9 cellular contexts compared by ENCODE assay signal in genomic region chr19:41957161-41957837, GRCh38. TPM values are rescaled to one million over a fixed set of nuclear protein-coding genes. Genes with fewer than 3 reads are reported as not detected.
DNase-seq lines count a peak whose midpoint lies in the region; ATAC-seq, FAIRE-seq and TF ChIP-seq lines count a peak whose summit lies in the region.
"Had no signal": no experiment of that assay in that cellular context is flagged by ENCODE, and none has a peak within 500 bp of the region (broad histone marks: within the 10 kb centered on the region; RNA-seq: fewer than 3 reads in every experiment).

No MANE protein-coding gene starts in this region.

- H3K4me2 ChIP-seq in keratinocyte (ENCODE audit: control insufficient read depth, extremely low read depth, insufficient read depth, low read depth, low read length): peak overlapping the region; percentile 88

- ATAC-seq in GM21619 (IDR thresholded peaks at IDR 0.05; ENCODE audit: unreplicated experiment): no peak

- H3K4me1 Mint-ChIP-seq in activated naive CD4-positive, alpha-beta T cell treated with anti-CD3 and anti-CD28 coated beads for 36 hours (ENCODE audit: low read depth): peaks cover 13% of the 10 kb centered on the region
- peaks cover 11% of the 10 kb centered on the region for H3K4me1 Mint-ChIP-seq in activated T-helper 2 cell treated with anti-CD3 and anti-CD28 coated beads, Interferon-gamma antibody, Interleukin-2, Interleukin-4, amounts not matched to agents 10 μg/mL and 5 μg/mL and 100 μg/mL, durations not matched to agents 14 hours and 24 hours and 36 hours (ENCODE audit: low read depth)

- dilution Hi-C loops in keratinocyte (cut with MboI; ENCODE audit: extremely low pct_ligation_motif_present, low sequenced_read_pairs): no loop called here

- no peak for DNase-seq in activated naive CD4-positive, alpha-beta T cell treated with anti-CD3 and anti-CD28 coated beads for 36 hours
- no peak for DNase-seq in activated naive CD4-positive, alpha-beta T cell treated with Interleukin-2 at 50 U/mL for 16 hours
- DNase-seq in activated T-helper 2 cell treated with anti-CD3 and anti-CD28 coated beads, Interferon-gamma antibody, Interleukin-2, Interleukin-4, amounts not matched to agents 10 μg/mL and 5 μg/mL and 100 μg/mL, durations not matched to agents 14 hours and 24 hours and 36 hours (ENCODE audit: low spot score): no peak
- DNase-seq in keratinocyte (ENCODE audit: low read depth, low spot score) (no peak), DMS 273 treated with DMSO at 0.1 percent for 48 hours (lab: John Stamatoyannopoulos, UW) (no peak), posterior vena cava (ENCODE audit: low spot score) (no peak)
- DNase-seq: NCI-H2081 treated with DMSO at 0.1 percent for 48 hours had no signal

- H3K27me3 Mint-ChIP-seq in activated naive CD4-positive, alpha-beta T cell treated with anti-CD3 and anti-CD28 coated beads for 36 hours (ENCODE audit: low read depth): no peaks in the 10 kb centered on the region
- no peaks in the 10 kb centered on the region for H3K27me3 Mint-ChIP-seq in activated T-helper 2 cell treated with anti-CD3 and anti-CD28 coated beads, Interferon-gamma antibody, Interleukin-2, Interleukin-4, amounts not matched to agents 10 μg/mL and 5 μg/mL and 100 μg/mL, durations not matched to agents 14 hours and 24 hours and 36 hours (ENCODE audit: low read depth)

- H3K36me3 ChIP-seq in keratinocyte (ENCODE audit: control insufficient read depth in 2 of 2, extremely low read depth in 1 of 2, insufficient read depth in 2 of 2, low read length in 2 of 2): peaks cover 0 to 9% of the 10 kb centered on the region in 2 experiments
- peaks cover 5 to 6% of the 10 kb centered on the region in 2 donors for H3K36me3 ChIP-seq in stomach smooth muscle (ENCODE audit: control insufficient read depth in 2 of 2, insufficient read depth in 2 of 2, low read length in 2 of 2)

- H3K27ac ChIP-seq in keratinocyte (ENCODE audit: control insufficient read depth, insufficient read depth, low read length): no peak overlapping the region
- H3K27ac ChIP-seq in stomach smooth muscle (ENCODE audit: low read length): no peak overlapping the region

- H3K9me3 ChIP-seq in keratinocyte (ENCODE audit: control insufficient read depth, low read depth, low read length) (no peaks in the 10 kb centered on the region), stomach smooth muscle (ENCODE audit: control insufficient read depth in 2 of 2, low read length in 2 of 2) (no peaks in the 10 kb centered on the region)

- no peaks in the 10 kb centered on the region for H3K79me2 ChIP-seq in keratinocyte (ENCODE audit: control insufficient read depth, insufficient read depth, low read length)

- no peak overlapping the region for H2AFZ ChIP-seq in keratinocyte (ENCODE audit: control insufficient read depth, low read length)

- no peaks in the 10 kb centered on the region for H3K9me3 Mint-ChIP-seq in activated naive CD4-positive, alpha-beta T cell treated with anti-CD3 and anti-CD28 coated beads for 36 hours
- H3K9me3 Mint-ChIP-seq in activated T-helper 2 cell treated with anti-CD3 and anti-CD28 coated beads, Interferon-gamma antibody, Interleukin-2, Interleukin-4, amounts not matched to agents 10 μg/mL and 5 μg/mL and 100 μg/mL, durations not matched to agents 14 hours and 24 hours and 36 hours: no peaks in the 10 kb centered on the region

- H3K4me3 ChIP-seq in keratinocyte (ENCODE audit: control insufficient read depth in 2 of 3, extremely low read depth in 1 of 3, insufficient read depth in 2 of 3, low read depth in 1 of 3, low read length in 3 of 3) (no peak overlapping the region), stomach smooth muscle (ENCODE audit: low read length in 2 of 2) (peak overlapping the region in 1 of 2 donors; percentile 88)

- peak overlapping the region; percentile 65 for H3K27ac Mint-ChIP-seq in activated naive CD4-positive, alpha-beta T cell treated with anti-CD3 and anti-CD28 coated beads for 36 hours
- no peak overlapping the region for H3K27ac Mint-ChIP-seq in activated T-helper 2 cell treated with anti-CD3 and anti-CD28 coated beads, Interferon-gamma antibody, Interleukin-2, Interleukin-4, amounts not matched to agents 10 μg/mL and 5 μg/mL and 100 μg/mL, durations not matched to agents 14 hours and 24 hours and 36 hours

- H3K9ac ChIP-seq in keratinocyte (ENCODE audit: control insufficient read depth, extremely low read depth, insufficient read depth, low read length) (peak overlapping the region; percentile 22), stomach smooth muscle (ENCODE audit: low read length in 2 of 2) (peak overlapping the region; percentile 9 to 47)

- FAIRE-seq in keratinocyte (lab: Jason Lieb, UNC): no peak

- TF ChIP-seq CTCF in keratinocyte (optimal IDR thresholded peaks at IDR 0.05 in 1 of 3, IDR thresholded peaks at IDR 0.05 in 1 of 3, conservative IDR thresholded peaks at IDR 0.05 in 1 of 3; ENCODE audit: extremely low read depth in 1 of 3, insufficient read depth in 2 of 3, low read length in 3 of 3): no peak

- intact Hi-C loops in activated naive CD4-positive, alpha-beta T cell treated with anti-CD3 and anti-CD28 coated beads for 36 hours (cut with micrococcal nuclease): loop anchor here (5.0 kb wide), 1 partner anchor 260 kb away; the partner anchor contains the start of gene DEDD2
- intact Hi-C loops in activated T-helper 2 cell treated with anti-CD3 and anti-CD28 coated beads, Interferon-gamma antibody, Interleukin-2, Interleukin-4, amounts not matched to agents 10 μg/mL and 5 μg/mL and 100 μg/mL, durations not matched to agents 14 hours and 24 hours and 36 hours (cut with micrococcal nuclease): no loop called here
- intact Hi-C loops in posterior vena cava (cut with DNase I): no loop called here

- CTCF ChIA-PET in activated naive CD4-positive, alpha-beta T cell treated with anti-CD3 and anti-CD28 coated beads for 36 hours (lab: Charles Lee): interaction anchor here (0.6 to 3.0 kb wide), 6 partner anchors 12 to 85 kb away, joined by 3 to 21 read pairs (median 4); no protein-coding TSS in a partner anchor

- no peaks in the 10 kb centered on the region for H3K9me1 ChIP-seq in keratinocyte (ENCODE audit: control insufficient read depth, extremely low read depth, insufficient read depth, low read length)

- peaks cover 14% of the 10 kb centered on the region for H3K4me1 ChIP-seq in keratinocyte (ENCODE audit: control insufficient read depth, extremely low read depth, insufficient read depth, low read length)
- H3K4me1 ChIP-seq in stomach smooth muscle (ENCODE audit: control insufficient read depth, insufficient read depth, low read length): peaks cover 19% of the 10 kb centered on the region

- H3K27me3 ChIP-seq in keratinocyte (ENCODE audit: control insufficient read depth, extremely low read depth, insufficient read depth, low read length) (no peaks in the 10 kb centered on the region), stomach smooth muscle (ENCODE audit: control insufficient read depth in 1 of 2, insufficient read depth in 2 of 2, low read length in 2 of 2) (no peaks in the 10 kb centered on the region)

- H4K20me1 ChIP-seq in keratinocyte (ENCODE audit: control insufficient read depth, extremely low read depth, insufficient read depth, low read length): peaks cover 7% of the 10 kb centered on the region

- H3K36me3 Mint-ChIP-seq in activated naive CD4-positive, alpha-beta T cell treated with anti-CD3 and anti-CD28 coated beads for 36 hours (ENCODE audit: low read depth): no peaks in the 10 kb centered on the region
- H3K36me3 Mint-ChIP-seq in activated T-helper 2 cell treated with anti-CD3 and anti-CD28 coated beads, Interferon-gamma antibody, Interleukin-2, Interleukin-4, amounts not matched to agents 10 μg/mL and 5 μg/mL and 100 μg/mL, durations not matched to agents 14 hours and 24 hours and 36 hours (ENCODE audit: low read depth): no peaks in the 10 kb centered on the region

- H3K4me3 Mint-ChIP-seq in activated naive CD4-positive, alpha-beta T cell treated with anti-CD3 and anti-CD28 coated beads for 36 hours: no peak overlapping the region
- H3K4me3 Mint-ChIP-seq in activated T-helper 2 cell treated with anti-CD3 and anti-CD28 coated beads, Interferon-gamma antibody, Interleukin-2, Interleukin-4, amounts not matched to agents 10 μg/mL and 5 μg/mL and 100 μg/mL, durations not matched to agents 14 hours and 24 hours and 36 hours (ENCODE audit: low read depth): peak overlapping the region; percentile 95

RNA-seq across cellular contexts. Expression of gene RABAC1, which starts 1.8 kb away (rescaled TPM):
- total RNA-seq in activated naive CD4-positive, alpha-beta T cell treated with anti-CD3 and anti-CD28 coated beads for 36 hours: 10 to 100 TPM; 32.8 TPM
- total RNA-seq in activated T-helper 2 cell treated with anti-CD3 and anti-CD28 coated beads, Interferon-gamma antibody, Interleukin-2, Interleukin-4, amounts not matched to agents 10 μg/mL and 5 μg/mL and 100 μg/mL, durations not matched to agents 14 hours and 24 hours and 36 hours: 54.0 and 57.6 TPM in 2 replicates
- 107 to 232 TPM (median 132 TPM) in 3 replicates for polyA plus RNA-seq in keratinocyte
- polyA plus RNA-seq in keratinocyte (2011; ENCODE audit: low read depth): 8.6 TPM
- 114 and 253 TPM in 2 replicates for polyA plus RNA-seq in keratinocyte (2011; cell fraction: cytosol; rRNA removed)
- polyA plus RNA-seq in keratinocyte (2011; cell fraction: nucleus; rRNA removed): 174 and 215 TPM in 2 replicates
- 144 and 232 TPM in 2 replicates for polyA plus RNA-seq in keratinocyte (2012; ENCODE audit: low replicate concordance)
- polyA minus RNA-seq in keratinocyte: 61.4 to 131 TPM (median 107 TPM) in 3 replicates
- 174 TPM for polyA minus RNA-seq in keratinocyte (2011; cell fraction: cytosol; rRNA and poly(A)+ RNA removed)
- polyA minus RNA-seq in keratinocyte (2011; cell fraction: nucleus; rRNA and poly(A)+ RNA removed): 49.5 and 50.8 TPM in 2 replicates
- total RNA-seq in posterior vena cava: 100 to 1,000 TPM; 186 to 191 TPM

RNA-seq across cellular contexts. Expression of gene ERFL, which starts 29.1 kb away (rescaled TPM):
- total RNA-seq in activated naive CD4-positive, alpha-beta T cell treated with anti-CD3 and anti-CD28 coated beads for 36 hours: 1 to 10 TPM in 1 of 2 experiments, under 1 TPM in 1; 0.99 to 1.3 TPM
- 2.1 and 2.3 TPM in 2 replicates for total RNA-seq in activated T-helper 2 cell treated with anti-CD3 and anti-CD28 coated beads, Interferon-gamma antibody, Interleukin-2, Interleukin-4, amounts not matched to agents 10 μg/mL and 5 μg/mL and 100 μg/mL, durations not matched to agents 14 hours and 24 hours and 36 hours
- polyA plus RNA-seq in keratinocyte: not detected in 3 replicates
- not detected for polyA plus RNA-seq in keratinocyte (2011; ENCODE audit: low read depth)
- not detected in 2 replicates for polyA plus RNA-seq in keratinocyte (2011; cell fraction: cytosol; rRNA removed)
- polyA plus RNA-seq in keratinocyte (2011; cell fraction: nucleus; rRNA removed): 0.15 TPM in 1 of 2 replicates, not detected in the other
- 0.31 TPM in 1 of 2 replicates, not detected in the other for polyA plus RNA-seq in keratinocyte (2012; ENCODE audit: low replicate concordance)
- not detected in 3 replicates for polyA minus RNA-seq in keratinocyte
- polyA minus RNA-seq in keratinocyte (2011; cell fraction: cytosol; rRNA and poly(A)+ RNA removed): not detected
- not detected in 2 replicates for polyA minus RNA-seq in keratinocyte (2011; cell fraction: nucleus; rRNA and poly(A)+ RNA removed)
- total RNA-seq in posterior vena cava: under 1 TPM in 1 of 2 donors, not detected in 1; 0.38 TPM

RNA-seq across cellular contexts. Expression of gene ATP1A3, which starts 36.7 kb away (rescaled TPM):
- 1 to 10 TPM; 1.1 to 1.5 TPM for total RNA-seq in activated naive CD4-positive, alpha-beta T cell treated with anti-CD3 and anti-CD28 coated beads for 36 hours
- 0.97 and 1.7 TPM in 2 replicates for total RNA-seq in activated T-helper 2 cell treated with anti-CD3 and anti-CD28 coated beads, Interferon-gamma antibody, Interleukin-2, Interleukin-4, amounts not matched to agents 10 μg/mL and 5 μg/mL and 100 μg/mL, durations not matched to agents 14 hours and 24 hours and 36 hours
- polyA plus RNA-seq in keratinocyte: 0.05 to 0.09 TPM in 2 of 3 replicates, not detected in the other
- polyA plus RNA-seq in keratinocyte (2011; ENCODE audit: low read depth): not detected
- polyA plus RNA-seq in keratinocyte (2011; cell fraction: cytosol; rRNA removed): 0.04 TPM in 1 of 2 replicates, not detected in the other
- 0.19 and 0.23 TPM in 2 replicates for polyA plus RNA-seq in keratinocyte (2011; cell fraction: nucleus; rRNA removed)
- 0.20 and 0.21 TPM in 2 replicates for polyA plus RNA-seq in keratinocyte (2012; ENCODE audit: low replicate concordance)
- 0.13 to 0.30 TPM in 2 of 3 replicates, not detected in the other for polyA minus RNA-seq in keratinocyte
- not detected for polyA minus RNA-seq in keratinocyte (2011; cell fraction: cytosol; rRNA and poly(A)+ RNA removed)
- 0.21 and 0.31 TPM in 2 replicates for polyA minus RNA-seq in keratinocyte (2011; cell fraction: nucleus; rRNA and poly(A)+ RNA removed)
- total RNA-seq in posterior vena cava: under 1 TPM in 1 of 2 donors, not detected in 1; 0.19 TPM
